ENCODE assay signal across 12 cellular contexts in the genomic region with DNA sequence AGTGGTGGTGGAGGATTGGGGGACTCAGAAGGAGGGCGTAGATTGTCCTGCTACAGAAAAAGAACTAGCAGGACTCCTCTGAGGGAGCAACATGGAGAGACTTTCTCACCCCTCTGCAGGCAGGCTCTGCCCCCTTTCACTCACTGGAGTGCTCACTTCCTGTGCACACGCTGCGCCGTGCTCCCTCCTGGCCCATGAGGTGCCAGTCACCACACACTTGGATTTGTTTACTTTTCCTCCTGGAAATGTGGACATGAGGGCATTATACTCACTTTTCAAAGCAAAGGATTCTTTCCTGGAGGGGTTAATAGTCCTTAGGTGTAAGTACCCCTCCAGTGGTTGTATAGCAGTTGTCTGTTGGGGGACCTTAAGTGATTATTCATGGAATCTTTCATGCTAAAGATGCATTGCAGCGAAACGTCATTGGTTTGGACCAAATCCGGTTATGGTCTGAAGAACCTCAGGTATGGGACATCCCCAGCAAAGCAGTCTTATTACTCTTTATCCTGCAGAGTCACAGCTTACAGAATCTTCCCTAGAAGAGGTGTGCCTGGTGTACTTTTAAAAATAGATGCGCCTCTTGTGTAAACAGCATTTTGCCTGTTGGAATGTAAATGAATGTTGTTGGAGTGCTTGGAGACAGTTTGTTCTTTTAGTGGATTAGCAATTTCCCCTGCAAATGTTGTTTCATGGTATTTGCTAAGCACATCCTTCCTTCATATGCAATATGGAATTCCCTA.
DNase-seq lines count a peak whose midpoint lies in the region; ATAC-seq and TF ChIP-seq lines count a peak whose summit lies in the region.
"Had no signal": no experiment of that assay in that cellular context is flagged by ENCODE, and none has a peak within 500 bp of the region (broad histone marks: within the 10 kb centered on the region; RNA-seq: fewer than 3 reads in every experiment).

No MANE protein-coding gene starts in this region.

- H3K4me3 Mint-ChIP-seq in GM23338 = no peak overlapping the region
- H3K4me3 Mint-ChIP-seq in stimulated activated memory B cell treated with anti-CD40 and anti-IgM and Interleukin-4, amounts not matched to agents 10 μg/mL and 1 μg/mL and 100 μg/mL, for 72 hours = no peak overlapping the region
- H3K4me3 Mint-ChIP-seq: endodermal cell had no signal

- no peak overlapping the region for H3K27ac Mint-ChIP-seq in GM23338
- peak overlapping the region; percentile 0 for H3K27ac Mint-ChIP-seq in stimulated activated memory B cell treated with anti-CD40 and anti-IgM and Interleukin-4, amounts not matched to agents 10 μg/mL and 1 μg/mL and 100 μg/mL, for 72 hours
- H3K27ac Mint-ChIP-seq: endodermal cell had no signal

- no peaks in the 10 kb centered on the region; the same call in 1 of the 2 replicates for H3K36me3 ChIP-seq in GM23338 (ENCODE audit: insufficient read depth)

- no peak overlapping the region for H3K27ac ChIP-seq in GM23338 (ENCODE audit: low read depth)
- peak overlapping the region; percentile 70 for H3K27ac ChIP-seq in angular gyrus (ENCODE audit: low read depth, low read length)

- DNase-seq in GM23338 (ENCODE audit: low spot score) (peak; percentile 12), iris pigment epithelial cell (ENCODE audit: low read depth) (peak; percentile 81), NCI-H2171 (lab: John Stamatoyannopoulos, UW) (no peak), GM13977 (ENCODE audit: low spot score) (no peak), inferior parietal cortex (ENCODE audit: extremely low spot score) (no peak)
- DNase-seq: activated T-cell treated with anti-CD3 and anti-CD28 coated beads, Interleukin-2, amount 50 U/mL, for 1 hour; endodermal cell; NCI-H1694 treated with DMSO at 0.1 percent for 48 hours; SW 1271 had no signal

- no peaks in the 10 kb centered on the region for H4K20me1 ChIP-seq in GM23338 (replicated peaks; ENCODE audit: insufficient read depth)

- H3K36me3 Mint-ChIP-seq in GM23338 (ENCODE audit: low read depth) = no peaks in the 10 kb centered on the region
- H3K36me3 Mint-ChIP-seq in stimulated activated memory B cell treated with anti-CD40 and anti-IgM and Interleukin-4, amounts not matched to agents 10 μg/mL and 1 μg/mL and 100 μg/mL, for 72 hours = no peaks in the 10 kb centered on the region

- H3K4me2 ChIP-seq in GM23338 = peak overlapping the region; percentile 33

- peaks cover 6% of the 10 kb centered on the region; the same call in 1 of the 2 replicates for H3K9me2 ChIP-seq in GM23338 (ENCODE audit: insufficient read depth)

- no peaks in the 10 kb centered on the region for H3K9me3 Mint-ChIP-seq in GM23338
- no peaks in the 10 kb centered on the region for H3K9me3 Mint-ChIP-seq in stimulated activated memory B cell treated with anti-CD40 and anti-IgM and Interleukin-4, amounts not matched to agents 10 μg/mL and 1 μg/mL and 100 μg/mL, for 72 hours
- H3K9me3 Mint-ChIP-seq: endodermal cell had no signal

- peaks cover 39% of the 10 kb centered on the region for H3K4me1 ChIP-seq in GM23338 (ENCODE audit: insufficient read depth)

- H3K79me2 ChIP-seq in GM23338 (replicated peaks; ENCODE audit: insufficient read depth) = no peaks in the 10 kb centered on the region

- in situ Hi-C loops in GM13977 (cut with MboI; ENCODE audit: low pct_unique_long_range_greater_than_20kb, low sequenced_read_pairs, unreplicated experiment) = no loop called here

- peaks cover 44% of the 10 kb centered on the region for H3K4me1 Mint-ChIP-seq in GM23338
- H3K4me1 Mint-ChIP-seq in stimulated activated memory B cell treated with anti-CD40 and anti-IgM and Interleukin-4, amounts not matched to agents 10 μg/mL and 1 μg/mL and 100 μg/mL, for 72 hours = peaks cover 32% of the 10 kb centered on the region

- H3K4me3 ChIP-seq in GM23338 = no peak overlapping the region

- 0 out of 2 replicates have a peak, but pooled peaks cover 2% of the 10 kb centered on the region for H3F3A ChIP-seq in GM23338 (replicated peaks; ENCODE audit: low read depth)

- no peak for ATAC-seq in GM23338
- ATAC-seq in stimulated activated memory B cell treated with anti-CD40 and anti-IgM and Interleukin-4, amounts not matched to agents 10 μg/mL and 1 μg/mL and 100 μg/mL, for 72 hours = no peak
- no peak for ATAC-seq in GM18907 (IDR thresholded peaks at IDR 0.05; ENCODE audit: unreplicated experiment)

- H3K27me3 Mint-ChIP-seq in GM23338 (ENCODE audit: insufficient read depth, low read depth, poor library complexity) = peaks cover 11% of the 10 kb centered on the region
- no peaks in the 10 kb centered on the region for H3K27me3 Mint-ChIP-seq in stimulated activated memory B cell treated with anti-CD40 and anti-IgM and Interleukin-4, amounts not matched to agents 10 μg/mL and 1 μg/mL and 100 μg/mL, for 72 hours

- no peak for TF ChIP-seq CTCF in GM23338 (conservative IDR thresholded peaks at IDR 0.05; ENCODE audit: low read depth in 2 of 2)
- no peak for TF ChIP-seq CTCF in GM13977 (IDR thresholded peaks at IDR 0.05; ENCODE audit: extremely low read depth, insufficient read depth, missing control alignments)

- H3K27me3 ChIP-seq in GM23338 (ENCODE audit: insufficient read depth) = peaks cover 6% of the 10 kb centered on the region; the same call in 1 of the 2 replicates

- H2AFZ ChIP-seq in GM23338 = no peak overlapping the region

TF ChIP-seq in GM23338, 12 proteins besides CTCF, POLR2A, EP300 and RAD21 (continues in another document):
- TF ChIP-seq ZNF114 (CRISPR knock-in tag; IDR thresholded peaks at IDR 0.05) (no peak), CREB1 (CRISPR knock-in tag; IDR thresholded peaks at IDR 0.05; ENCODE audit: low read depth) (no peak), JUNB (IDR thresholded peaks at IDR 0.05; ENCODE audit: unreplicated experiment) (no peak), POLR2AphosphoS5 (IDR thresholded peaks at IDR 0.05; ENCODE audit: low read depth) (no peak), EZH2phosphoT487 (IDR thresholded peaks at IDR 0.05; ENCODE audit: unreplicated experiment) (no peak), ZNF331 (CRISPR knock-in tag; IDR thresholded peaks at IDR 0.05; ENCODE audit: low read depth) (no peak)
- TF ChIP-seq, protein P1, sequence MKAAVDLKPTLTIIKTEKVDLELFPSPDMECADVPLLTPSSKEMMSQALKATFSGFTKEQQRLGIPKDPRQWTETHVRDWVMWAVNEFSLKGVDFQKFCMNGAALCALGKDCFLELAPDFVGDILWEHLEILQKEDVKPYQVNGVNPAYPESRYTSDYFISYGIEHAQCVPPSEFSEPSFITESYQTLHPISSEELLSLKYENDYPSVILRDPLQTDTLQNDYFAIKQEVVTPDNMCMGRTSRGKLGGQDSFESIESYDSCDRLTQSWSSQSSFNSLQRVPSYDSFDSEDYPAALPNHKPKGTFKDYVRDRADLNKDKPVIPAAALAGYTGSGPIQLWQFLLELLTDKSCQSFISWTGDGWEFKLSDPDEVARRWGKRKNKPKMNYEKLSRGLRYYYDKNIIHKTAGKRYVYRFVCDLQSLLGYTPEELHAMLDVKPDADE (IDR thresholded peaks at IDR 0.05) = no peak

Comparison
In these comparisons a context has a peak if more than half of its experiments do, and no peak if none do; other contexts are left out.
1. DNase-seq: peak in GM23338 (single experiment) and iris pigment epithelial cell (single experiment); none in NCI-H2171 (single experiment), GM13977 (single experiment) and inferior parietal cortex (single experiment).